Comparison of ENCODE assay signal across 1 cellular context in the genomic region with DNA sequence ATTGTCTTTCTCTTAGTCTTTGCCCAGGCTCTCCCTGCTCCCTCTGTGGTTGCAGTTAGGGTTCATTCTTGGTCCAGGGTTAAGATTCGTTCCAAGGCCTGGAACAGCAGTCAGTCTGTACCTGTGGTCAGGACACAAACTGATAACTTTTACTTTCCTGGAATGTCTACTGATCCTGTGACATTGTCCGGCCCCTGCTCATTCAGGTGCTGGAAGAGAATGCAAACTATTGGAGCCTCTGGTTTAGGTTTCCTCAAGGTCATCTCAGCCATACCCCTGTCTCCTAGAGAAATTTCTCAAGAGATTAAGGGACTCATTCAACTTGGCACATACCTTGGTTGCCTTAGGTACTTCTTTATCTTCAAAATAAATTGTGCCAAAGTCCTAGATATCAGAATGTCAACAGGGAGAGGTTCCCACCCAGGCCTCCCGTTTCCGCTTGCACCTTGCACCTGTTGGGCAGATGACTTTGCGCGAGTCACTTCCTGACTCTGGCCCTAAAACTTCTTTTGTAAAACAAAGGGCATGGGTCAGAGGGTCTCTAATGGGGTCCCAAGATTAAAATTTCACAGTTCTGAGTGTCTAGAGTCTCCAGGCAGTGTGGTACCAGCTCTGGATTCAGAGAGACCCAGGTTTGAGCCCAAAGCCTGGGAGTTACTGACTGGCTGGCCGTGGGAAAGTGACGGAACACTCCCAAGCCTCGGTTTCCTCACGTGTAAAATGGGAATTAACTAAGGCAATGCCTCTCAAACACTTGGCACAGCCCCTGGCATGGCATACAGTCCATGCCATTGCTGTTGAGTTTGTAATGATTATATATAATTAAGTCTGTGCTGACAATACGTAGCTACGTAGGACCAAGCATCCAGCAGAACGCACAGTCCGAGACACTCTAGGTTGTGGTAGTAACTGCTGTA.
TF ChIP-seq lines count a peak whose summit lies in the region.

No MANE protein-coding gene starts in this region.

TF ChIP-seq in HepG2, 621 proteins besides CTCF, POLR2A, EP300 and RAD21 (continued from another document and continues in another):
- TF ChIP-seq SOX6 (IDR thresholded peaks at IDR 0.05) (no peak), SOX6 (CRISPR knock-in tag; IDR thresholded peaks at IDR 0.05) (peak; percentile 62), SP1 (IDR thresholded peaks at IDR 0.05) (no peak), SP1 (CRISPR knock-in tag; IDR thresholded peaks at IDR 0.05) (no peak), ELF1 (CRISPR knock-in tag; IDR thresholded peaks at IDR 0.05) (peak; percentile 67), SOX5 (CRISPR knock-in tag; IDR thresholded peaks at IDR 0.05; ENCODE audit: borderline replicate concordance) (peak; percentile 51; the same call in 1 of the 2 replicates), BCL6 (CRISPR knock-in tag; IDR thresholded peaks at IDR 0.05) (peak; percentile 53), PHF21A (CRISPR knock-in tag; IDR thresholded peaks at IDR 0.05) (peak; percentile 68), SAP130 (CRISPR knock-in tag; IDR thresholded peaks at IDR 0.05; ENCODE audit: low read depth) (peak; percentile 35; the same call in 1 of the 2 replicates), TBX2 (CRISPR knock-in tag; IDR thresholded peaks at IDR 0.05; ENCODE audit: borderline replicate concordance) (peak; percentile 6; the same call in 1 of the 2 replicates), ZSCAN30 (CRISPR knock-in tag; IDR thresholded peaks at IDR 0.05) (no peak), ZNF614 (CRISPR knock-in tag; IDR thresholded peaks at IDR 0.05; ENCODE audit: borderline replicate concordance) (0 out of 2 replicates have a peak, but pooled peaks have one; percentile 26), BRCA1 (CRISPR knock-in tag; IDR thresholded peaks at IDR 0.05) (no peak), WIZ (CRISPR knock-in tag; IDR thresholded peaks at IDR 0.05) (no peak), TGIF2 (CRISPR knock-in tag; IDR thresholded peaks at IDR 0.05) (no peak), TCF7 (IDR thresholded peaks at IDR 0.05; ENCODE audit: low read depth) (0 out of 2 replicates have a peak, but pooled peaks have one; percentile 23), ZFP90 (CRISPR knock-in tag; IDR thresholded peaks at IDR 0.05; ENCODE audit: borderline replicate concordance) (no peak), CHD4 (IDR thresholded peaks at IDR 0.05; ENCODE audit: borderline replicate concordance, low read length) (peak; percentile 40; the same call in 1 of the 2 replicates), PAF1 (CRISPR knock-in tag; IDR thresholded peaks at IDR 0.05) (no peak), NFKBIZ (CRISPR knock-in tag; IDR thresholded peaks at IDR 0.05) (0 out of 2 replicates have a peak, but pooled peaks have one; percentile 60), NR2F6 (IDR thresholded peaks at IDR 0.05) (peak; percentile 58), NR2F6 (CRISPR knock-in tag; IDR thresholded peaks at IDR 0.05) (peak; percentile 68), ZNF589 (CRISPR knock-in tag; conservative IDR thresholded peaks at IDR 0.05) (no peak), HNF1A (IDR thresholded peaks at IDR 0.05; ENCODE audit: low read depth) (0 out of 2 replicates have a peak, but pooled peaks have one; percentile 12), HNF1A (CRISPR knock-in tag; IDR thresholded peaks at IDR 0.05; ENCODE audit: borderline replicate concordance) (no peak), THRA (CRISPR knock-in tag; IDR thresholded peaks at IDR 0.05; ENCODE audit: borderline replicate concordance) (0 out of 2 replicates have a peak, but pooled peaks have one; percentile 20), ZBTB43 (CRISPR knock-in tag; conservative IDR thresholded peaks at IDR 0.05) (0 out of 2 replicates have a peak, but pooled peaks have one; percentile 26), ZNF605 (CRISPR knock-in tag; IDR thresholded peaks at IDR 0.05) (peak; percentile 68; the same call in 1 of the 2 replicates), GABPA (IDR thresholded peaks at IDR 0.05; ENCODE audit: low read depth, low read length) (no peak), GABPA (CRISPR knock-in tag; IDR thresholded peaks at IDR 0.05; ENCODE audit: low read depth) (peak; percentile 75; the same call in 1 of the 2 replicates), SYNCRIP (IDR thresholded peaks at IDR 0.05; ENCODE audit: insufficient read depth, low read depth, low read length) (no peak), ZC3H4 (CRISPR knock-in tag; IDR thresholded peaks at IDR 0.05; ENCODE audit: borderline replicate concordance) (no peak), FOXP1 (IDR thresholded peaks at IDR 0.05) (no peak), FOXP1 (CRISPR knock-in tag; IDR thresholded peaks at IDR 0.05) (peak; percentile 22; the same call in 1 of the 2 replicates), HOXA3 (CRISPR knock-in tag; IDR thresholded peaks at IDR 0.05) (0 out of 2 replicates have a peak, but pooled peaks have one; percentile 48), ELF3 (CRISPR knock-in tag; IDR thresholded peaks at IDR 0.05) (peak; percentile 85), ZNF609 (CRISPR knock-in tag; IDR thresholded peaks at IDR 0.05; ENCODE audit: borderline replicate concordance) (0 out of 2 replicates have a peak, but pooled peaks have one; percentile 29), NFIC (IDR thresholded peaks at IDR 0.05; ENCODE audit: low read length) (peak; percentile 33; the same call in 1 of the 2 replicates)
- TF ChIP-seq, protein P1, sequence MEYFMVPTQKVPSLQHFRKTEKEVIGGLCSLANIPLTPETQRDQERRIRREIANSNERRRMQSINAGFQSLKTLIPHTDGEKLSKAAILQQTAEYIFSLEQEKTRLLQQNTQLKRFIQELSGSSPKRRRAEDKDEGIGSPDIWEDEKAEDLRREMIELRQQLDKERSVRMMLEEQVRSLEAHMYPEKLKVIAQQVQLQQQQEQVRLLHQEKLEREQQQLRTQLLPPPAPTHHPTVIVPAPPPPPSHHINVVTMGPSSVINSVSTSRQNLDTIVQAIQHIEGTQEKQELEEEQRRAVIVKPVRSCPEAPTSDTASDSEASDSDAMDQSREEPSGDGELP (IDR thresholded peaks at IDR 0.05; ENCODE audit: borderline replicate concordance, low read depth) = peak; percentile 36; the same call in 1 of the 2 replicates
- TF ChIP-seq, protein P2, sequence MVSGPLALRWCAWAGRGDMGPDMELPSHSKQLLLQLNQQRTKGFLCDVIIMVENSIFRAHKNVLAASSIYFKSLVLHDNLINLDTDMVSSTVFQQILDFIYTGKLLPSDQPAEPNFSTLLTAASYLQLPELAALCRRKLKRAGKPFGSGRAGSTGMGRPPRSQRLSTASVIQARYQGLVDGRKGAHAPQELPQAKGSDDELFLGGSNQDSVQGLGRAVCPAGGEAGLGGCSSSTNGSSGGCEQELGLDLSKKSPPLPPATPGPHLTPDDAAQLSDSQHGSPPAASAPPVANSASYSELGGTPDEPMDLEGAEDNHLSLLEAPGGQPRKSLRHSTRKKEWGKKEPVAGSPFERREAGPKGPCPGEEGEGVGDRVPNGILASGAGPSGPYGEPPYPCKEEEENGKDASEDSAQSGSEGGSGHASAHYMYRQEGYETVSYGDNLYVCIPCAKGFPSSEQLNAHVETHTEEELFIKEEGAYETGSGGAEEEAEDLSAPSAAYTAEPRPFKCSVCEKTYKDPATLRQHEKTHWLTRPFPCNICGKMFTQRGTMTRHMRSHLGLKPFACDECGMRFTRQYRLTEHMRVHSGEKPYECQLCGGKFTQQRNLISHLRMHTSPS (CRISPR knock-in tag; IDR thresholded peaks at IDR 0.05; ENCODE audit: low read depth) = peak; percentile 41; the same call in 1 of the 2 replicates
- TF ChIP-seq, protein P3, sequence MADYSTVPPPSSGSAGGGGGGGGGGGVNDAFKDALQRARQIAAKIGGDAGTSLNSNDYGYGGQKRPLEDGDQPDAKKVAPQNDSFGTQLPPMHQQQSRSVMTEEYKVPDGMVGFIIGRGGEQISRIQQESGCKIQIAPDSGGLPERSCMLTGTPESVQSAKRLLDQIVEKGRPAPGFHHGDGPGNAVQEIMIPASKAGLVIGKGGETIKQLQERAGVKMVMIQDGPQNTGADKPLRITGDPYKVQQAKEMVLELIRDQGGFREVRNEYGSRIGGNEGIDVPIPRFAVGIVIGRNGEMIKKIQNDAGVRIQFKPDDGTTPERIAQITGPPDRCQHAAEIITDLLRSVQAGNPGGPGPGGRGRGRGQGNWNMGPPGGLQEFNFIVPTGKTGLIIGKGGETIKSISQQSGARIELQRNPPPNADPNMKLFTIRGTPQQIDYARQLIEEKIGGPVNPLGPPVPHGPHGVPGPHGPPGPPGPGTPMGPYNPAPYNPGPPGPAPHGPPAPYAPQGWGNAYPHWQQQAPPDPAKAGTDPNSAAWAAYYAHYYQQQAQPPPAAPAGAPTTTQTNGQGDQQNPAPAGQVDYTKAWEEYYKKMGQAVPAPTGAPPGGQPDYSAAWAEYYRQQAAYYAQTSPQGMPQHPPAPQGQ (CRISPR knock-in tag; IDR thresholded peaks at IDR 0.05; ENCODE audit: borderline replicate concordance) = no peak
